ENCODE assay signal across 27 cellular contexts in genomic region chr19:45820413-45821102, GRCh38. TPM values are rescaled to one million over a fixed set of nuclear protein-coding genes. Genes with fewer than 3 reads are reported as not detected.
DNase-seq lines count a peak whose midpoint lies in the region; ATAC-seq, FAIRE-seq and TF ChIP-seq lines count a peak whose summit lies in the region.
"Had no signal": no experiment of that assay in that cellular context is flagged by ENCODE, and none has a peak within 500 bp of the region (broad histone marks: within the 10 kb centered on the region; RNA-seq: fewer than 3 reads in every experiment).

No MANE protein-coding gene starts in this region.

- no peak for TF ChIP-seq CTCF in 22Rv1 (IDR thresholded peaks at IDR 0.05)
- TF ChIP-seq CTCF in GM12878 (IDR thresholded peaks at IDR 0.05 in 2 of 3, conservative IDR thresholded peaks at IDR 0.05 in 1 of 3; ENCODE audit: control insufficient read depth in 2 of 3, extremely low read depth in 1 of 3, insufficient read depth in 1 of 3, low read depth in 3 of 3, low read length in 3 of 3) = no peak
- TF ChIP-seq CTCF in Peyer's patch (IDR thresholded peaks at IDR 0.05) = no peak

- TSS peak; percentile 32 for BruUV-seq in GM12878 (replicated peaks; lab: Mats Ljungman, UMichigan)

- 68% methylated on average over 18 of the region's 20 CpGs for WGBS in GM12878 (ENCODE audit: insufficient coverage, insufficient replicate concordance, low lambda C conversion rate, missing lambda C conversion rate)

- H3K4me1 ChIP-seq in GM12878 (ENCODE audit: control insufficient read depth, insufficient read depth, low read length) = no peaks in the 10 kb centered on the region
- peaks cover 0 to 6% (median 0%) of the 10 kb centered on the region in 4 donors for H3K4me1 ChIP-seq in Peyer's patch
- H3K4me1 ChIP-seq: parathyroid adenoma had no signal

- POLR2A ChIA-PET in GM12878 (lab: Charles Lee) = no interaction called here

- H3K27ac ChIP-seq in 22Rv1 = peak overlapping the region; percentile 40; the same call in 1 of the 2 replicates
- no peak overlapping the region for H3K27ac ChIP-seq in GM12878 (ENCODE audit: control insufficient read depth, insufficient read depth)
- no peak overlapping the region for H3K27ac ChIP-seq in Peyer's patch
- H3K27ac ChIP-seq: parathyroid adenoma, tibial artery had no signal

- TF ChIP-seq POLR2A in GM12878 (IDR thresholded peaks at IDR 0.05; ENCODE audit: low read depth, low read length) (peak; percentile 42; the same call in 1 of the 2 replicates), Peyer's patch (IDR thresholded peaks at IDR 0.05) (no peak)

- FAIRE-seq in GM12878 (lab: Jason Lieb, UNC) = no peak
- FAIRE-seq: GM18507, keratinocyte, small intestine had no signal

- SMC1A ChIA-PET in GM12878 (lab: Charles Lee; ENCODE audit: uncharacterized antibody, unreplicated experiment) = no interaction called here

- no peaks in the 10 kb centered on the region for H4K20me1 ChIP-seq in GM12878 (ENCODE audit: control insufficient read depth, insufficient read depth)

- in situ Hi-C loops in GM12878 (cut with MboI) = no loop called here

- H3K4me3 ChIP-seq in H7 (ENCODE audit: insufficient read depth, low read depth, low read length) (no peak overlapping the region), GM12878 (no peak overlapping the region), Peyer's patch (no peak overlapping the region)
- H3K4me3 ChIP-seq: tibial artery had no signal

- H3K36me3 ChIP-seq in H7 (replicated peaks; ENCODE audit: control insufficient read depth, insufficient read depth, low read length) = peaks cover 26% of the 10 kb centered on the region
- H3K36me3 ChIP-seq in GM12878 (ENCODE audit: control insufficient read depth in 2 of 2, insufficient read depth in 2 of 2, low read length in 1 of 2) = peaks cover 14 to 27% of the 10 kb centered on the region in 2 experiments
- peaks cover 0 to 57% (median 0%) of the 10 kb centered on the region in 3 donors for H3K36me3 ChIP-seq in Peyer's patch

- CTCF ChIA-PET in GM12878 (lab: Yijun Ruan, JAX) = no interaction called here

- no peak overlapping the region for H3K4me2 ChIP-seq in GM12878 (ENCODE audit: control insufficient read depth, insufficient read depth)

- no peak for TF ChIP-seq EP300 in GM12878 (IDR thresholded peaks at IDR 0.05; ENCODE audit: borderline replicate concordance in 1 of 2, control insufficient read depth in 1 of 2, low read depth in 2 of 2, low read length in 2 of 2)

- no peak for ATAC-seq in GM12878

- RAD21 ChIA-PET in GM12878 (lab: Charles Lee; ENCODE audit: unreplicated experiment) = no interaction called here

- H3K79me2 ChIP-seq in GM12878 (ENCODE audit: control insufficient read depth, insufficient read depth, low read length) = no peaks in the 10 kb centered on the region
- H3K79me2 ChIP-seq: parathyroid adenoma had no signal

- DNase-seq in H7 (peak; percentile 63), GM12878 (ENCODE audit: low read depth, low spot score) (no peak), islet precursor cell (peak; percentile 48), Peyer's patch (no peak), activated T-cell treated with anti-CD3 and anti-CD28 coated beads for 4 hours (no peak), DMS114 treated with DMSO at 0.1 percent for 48 hours (lab: John Stamatoyannopoulos, UW; ENCODE audit: unreplicated experiment) (no peak)
- DNase-seq: activated B cell treated with CpG ODN at 0.5 μM for 24 hours; activated CD4-positive, alpha-beta T cell treated with anti-CD3 and anti-CD28 coated beads, Interleukin-2, amount 50 U/mL, for 48 hours; DMS79 treated with DMSO at 0.1 percent for 48 hours; effector CD4-positive, alpha-beta T cell; GF-D8; HFFc6; naive B cell; NCI-H1092 treated with DMSO at 0.1 percent for 48 hours; NCI-H187; NCI-H524 treated with DMSO at 0.1 percent for 48 hours; SIG-M5; small intestine; tibial artery had no signal

- no peak overlapping the region for H3K9ac ChIP-seq in GM12878 (ENCODE audit: control insufficient read depth, insufficient read depth, low read length)
- H3K9ac ChIP-seq: parathyroid adenoma had no signal

- H3K9me3 ChIP-seq in GM12878 (replicated peaks; ENCODE audit: control insufficient read depth, insufficient read depth, low read length) (no peaks in the 10 kb centered on the region), Peyer's patch (no peaks in the 10 kb centered on the region)
- H3K9me3 ChIP-seq: tibial artery had no signal

- no peak for TF ChIP-seq RAD21 in GM12878 (IDR thresholded peaks at IDR 0.05; ENCODE audit: insufficient read depth, low read depth, low read length)

- no peaks in the 10 kb centered on the region for H3K27me3 ChIP-seq in H7 (ENCODE audit: control insufficient read depth, insufficient read depth, low read length)
- no peaks in the 10 kb centered on the region for H3K27me3 ChIP-seq in GM12878 (replicated peaks in 1 of 2; ENCODE audit: control insufficient read depth in 2 of 2, insufficient read depth in 2 of 2, low read length in 1 of 2)
- no peaks in the 10 kb centered on the region for H3K27me3 ChIP-seq in Peyer's patch

- intact Hi-C loops in GM12878 (cut with micrococcal nuclease; ENCODE audit: unreplicated experiment) = no loop called here

- no peak overlapping the region for H2AFZ ChIP-seq in GM12878 (ENCODE audit: control insufficient read depth, low read depth, low read length)
- H2AFZ ChIP-seq: parathyroid adenoma had no signal

RNA-seq across cellular contexts. Expression of gene RSPH6A, which starts 5.5 kb away (rescaled TPM):
- total RNA-seq in H7 (2014; rRNA removed; shearing (Covaris generic)) = 0.38 and 0.44 TPM in 2 replicates
- 2.9 and 4.0 TPM in 2 replicates for total RNA-seq in GM12878 (2013; cell fraction: nucleolus; rRNA removed)
- total RNA-seq in GM12878 (2014; rRNA removed) = 0.06 and 0.16 TPM in 2 replicates
- total RNA-seq in GM12878 (2014; rRNA removed; fragmentation: Illumina TruSeq; extraction: Trizol) = 0.14 and 0.18 TPM in 2 replicates
- 0.37 and 0.41 TPM in 2 replicates for total RNA-seq in GM12878 (2021)
- polyA plus RNA-seq in GM12878 (2011; ENCODE audit: low read depth) = not detected
- polyA plus RNA-seq in GM12878 (2011; rRNA removed) = 0.06 TPM in 1 of 2 replicates, not detected in the other
- polyA plus RNA-seq in GM12878 (2011; cell fraction: cytosol; rRNA removed) = 0.12 and 0.13 TPM in 2 replicates
- 0.43 and 0.76 TPM in 2 replicates for polyA plus RNA-seq in GM12878 (2011; cell fraction: nucleus; rRNA removed)
- polyA plus RNA-seq in GM12878 (2012) = 0.14 TPM in 1 of 2 replicates, not detected in the other
- 0.03 TPM in 1 of 2 replicates, not detected in the other for polyA plus RNA-seq in GM12878 (2014; fragmentation: Illumina TruSeq; extraction: Trizol)
- polyA plus RNA-seq in GM12878 (2014; fragmentation: Nextera tagmentation; extraction: Ambion mirVana) = not detected
- polyA plus RNA-seq in GM12878 (2014; rRNA removed) = 0.29 and 0.37 TPM in 2 replicates
- polyA plus RNA-seq in GM12878 (2016; fragmentation: Nextera tagmentation; extraction: Ambion mirVana) = under 1 TPM in 1 of 2 experiments, not detected in 1; 0.25 TPM
- 0.15 and 0.36 TPM in 2 replicates for polyA minus RNA-seq in GM12878 (2011; rRNA and poly(A)+ RNA removed)
- 0.52 TPM in 1 of 2 replicates, not detected in the other for polyA minus RNA-seq in GM12878 (2011; cell fraction: cytosol; rRNA and poly(A)+ RNA removed)
- 0.60 and 0.96 TPM in 2 replicates for polyA minus RNA-seq in GM12878 (2011; cell fraction: nucleus; rRNA and poly(A)+ RNA removed)
- 1 to 10 TPM in 1 of 4 donors, under 1 TPM in 1, not detected in 2; 0.54 to 3.3 TPM for total RNA-seq in Peyer's patch
- total RNA-seq: epithelial cell of proximal tubule had no signal
- polyA plus RNA-seq: BJ, keratinocyte, liver had no signal

RNA-seq across cellular contexts. Expression of gene DMWD, which starts 27.9 kb away (rescaled TPM):
- total RNA-seq in H7 (2014; rRNA removed; shearing (Covaris generic)) = 35.9 and 47.1 TPM in 2 replicates
- total RNA-seq in GM12878 (2013; cell fraction: nucleolus; rRNA removed) = 87.3 and 99.9 TPM in 2 replicates
- total RNA-seq in GM12878 (2014; rRNA removed) (28.7 and 31.2 TPM in 2 replicates), GM12878 (2014; rRNA removed; fragmentation: Illumina TruSeq; extraction: Trizol) (15.7 and 17.8 TPM in 2 replicates), GM12878 (2021) (51.3 and 56.0 TPM in 2 replicates), Peyer's patch (10 to 100 TPM; 20.8 to 63.8 (median 35.4) TPM)
- polyA plus RNA-seq in GM12878 (2011; ENCODE audit: low read depth) = 7.9 TPM
- polyA plus RNA-seq in GM12878 (2011; rRNA removed) (8.2 and 13.2 TPM in 2 replicates), GM12878 (2014; fragmentation: Illumina TruSeq; extraction: Trizol) (5.3 and 10.1 TPM in 2 replicates), GM12878 (2014; fragmentation: Nextera tagmentation; extraction: Ambion mirVana) (1 to 10 TPM; 3.5 to 3.8 TPM), GM12878 (2014; rRNA removed) (31.7 and 38.9 TPM in 2 replicates), GM12878 (2016; fragmentation: Nextera tagmentation; extraction: Ambion mirVana) (1 to 10 TPM; 5.2 to 7.6 TPM)
- polyA plus RNA-seq in GM12878 (2011; cell fraction: cytosol; rRNA removed) = 16.4 and 22.2 TPM in 2 replicates
- 55.0 and 67.0 TPM in 2 replicates for polyA plus RNA-seq in GM12878 (2011; cell fraction: nucleus; rRNA removed)
- 17.8 and 24.1 TPM in 2 replicates for polyA plus RNA-seq in GM12878 (2012)
- 21.9 and 39.8 TPM in 2 replicates for polyA minus RNA-seq in GM12878 (2011; rRNA and poly(A)+ RNA removed)
- 10.2 and 18.1 TPM in 2 replicates for polyA minus RNA-seq in GM12878 (2011; cell fraction: cytosol; rRNA and poly(A)+ RNA removed)
- 32.9 and 77.0 TPM in 2 replicates for polyA minus RNA-seq in GM12878 (2011; cell fraction: nucleus; rRNA and poly(A)+ RNA removed)

RNA-seq across cellular contexts. Expression of gene DMPK, which starts 38.3 kb away (rescaled TPM):
- 6.4 and 18.8 TPM in 2 replicates for total RNA-seq in H7 (2014; rRNA removed; shearing (Covaris generic))
- 24.3 and 27.6 TPM in 2 replicates for total RNA-seq in GM12878 (2013; cell fraction: nucleolus; rRNA removed)
- total RNA-seq in GM12878 (2014; rRNA removed) (5.7 and 6.6 TPM in 2 replicates), GM12878 (2014; rRNA removed; fragmentation: Illumina TruSeq; extraction: Trizol) (4.9 and 5.1 TPM in 2 replicates), GM12878 (2021) (26.7 and 33.6 TPM in 2 replicates), Peyer's patch (10 to 100 TPM; 10.5 to 63.5 (median 43.5) TPM)
- polyA plus RNA-seq in GM12878 (2011; ENCODE audit: low read depth) = 18.1 TPM
- polyA plus RNA-seq in GM12878 (2011; rRNA removed) (3.9 and 5.4 TPM in 2 replicates), GM12878 (2014; fragmentation: Illumina TruSeq; extraction: Trizol) (4.0 and 7.6 TPM in 2 replicates), GM12878 (2014; fragmentation: Nextera tagmentation; extraction: Ambion mirVana) (under 1 TPM; 0.60 to 0.84 TPM), GM12878 (2014; rRNA removed) (27.8 and 35.4 TPM in 2 replicates), GM12878 (2016; fragmentation: Nextera tagmentation; extraction: Ambion mirVana) (1 to 10 TPM; 3.2 to 3.5 TPM)
- 5.1 and 8.4 TPM in 2 replicates for polyA plus RNA-seq in GM12878 (2011; cell fraction: cytosol; rRNA removed)
- polyA plus RNA-seq in GM12878 (2011; cell fraction: nucleus; rRNA removed) = 102 and 132 TPM in 2 replicates
- 21.5 and 29.6 TPM in 2 replicates for polyA plus RNA-seq in GM12878 (2012)
- 4.6 and 15.0 TPM in 2 replicates for polyA minus RNA-seq in GM12878 (2011; rRNA and poly(A)+ RNA removed)
- 3.2 and 4.1 TPM in 2 replicates for polyA minus RNA-seq in GM12878 (2011; cell fraction: cytosol; rRNA and poly(A)+ RNA removed)
- 8.1 and 21.7 TPM in 2 replicates for polyA minus RNA-seq in GM12878 (2011; cell fraction: nucleus; rRNA and poly(A)+ RNA removed)

RNA-seq across cellular contexts. Expression of gene SYMPK, which starts 42.4 kb away (rescaled TPM):
- total RNA-seq in H7 (2014; rRNA removed; shearing (Covaris generic)) = 66.2 and 70.3 TPM in 2 replicates
- total RNA-seq in GM12878 (2013; cell fraction: nucleolus; rRNA removed) = 125 and 148 TPM in 2 replicates
- total RNA-seq in GM12878 (2014; rRNA removed) = 41.3 and 51.1 TPM in 2 replicates
- 30.3 and 33.9 TPM in 2 replicates for total RNA-seq in GM12878 (2014; rRNA removed; fragmentation: Illumina TruSeq; extraction: Trizol)
- 107 and 109 TPM in 2 replicates for total RNA-seq in GM12878 (2021)
- 39.2 TPM for polyA plus RNA-seq in GM12878 (2011; ENCODE audit: low read depth)
- 65.6 and 105 TPM in 2 replicates for polyA plus RNA-seq in GM12878 (2011; rRNA removed)
- 89.6 and 90.4 TPM in 2 replicates for polyA plus RNA-seq in GM12878 (2011; cell fraction: cytosol; rRNA removed)
- polyA plus RNA-seq in GM12878 (2011; cell fraction: nucleus; rRNA removed) = 259 and 261 TPM in 2 replicates
- 59.8 and 68.6 TPM in 2 replicates for polyA plus RNA-seq in GM12878 (2012)
- polyA plus RNA-seq in GM12878 (2014; fragmentation: Illumina TruSeq; extraction: Trizol) = 46.5 and 72.4 TPM in 2 replicates
- polyA plus RNA-seq in GM12878 (2014; fragmentation: Nextera tagmentation; extraction: Ambion mirVana) = under 1 TPM; 0.49 to 0.79 TPM
- 88.0 and 99.6 TPM in 2 replicates for polyA plus RNA-seq in GM12878 (2014; rRNA removed)
- 10 to 100 TPM; 30.4 to 30.8 TPM for polyA plus RNA-seq in GM12878 (2016; fragmentation: Nextera tagmentation; extraction: Ambion mirVana)
- 126 and 141 TPM in 2 replicates for polyA minus RNA-seq in GM12878 (2011; rRNA and poly(A)+ RNA removed)
- 41.4 and 56.8 TPM in 2 replicates for polyA minus RNA-seq in GM12878 (2011; cell fraction: cytosol; rRNA and poly(A)+ RNA removed)
- 34.8 and 61.6 TPM in 2 replicates for polyA minus RNA-seq in GM12878 (2011; cell fraction: nucleus; rRNA and poly(A)+ RNA removed)
- total RNA-seq in Peyer's patch = 100 to 1,000 TPM in 1 of 4 donors, 10 to 100 TPM in 3; 44.0 to 158 (median 90.3) TPM

RNA-seq across cellular contexts. Expression of gene FOXA3, which starts 43.6 kb away (rescaled TPM):
- total RNA-seq in H7 (2014; rRNA removed; shearing (Covaris generic)) = 13.4 and 15.1 TPM in 2 replicates
- total RNA-seq in GM12878 (2013; cell fraction: nucleolus; rRNA removed) = 0.44 TPM in 1 of 2 replicates, not detected in the other
- 0.11 TPM in 2 replicates for total RNA-seq in GM12878 (2014; rRNA removed)
- 0.09 TPM in 1 of 2 replicates, not detected in the other for total RNA-seq in GM12878 (2014; rRNA removed; fragmentation: Illumina TruSeq; extraction: Trizol)
- total RNA-seq in GM12878 (2021) = 0.31 TPM in 1 of 2 replicates, not detected in the other
- not detected for polyA plus RNA-seq in GM12878 (2011; ENCODE audit: low read depth)
- polyA plus RNA-seq in GM12878 (2011; rRNA removed) = 0.65 and 0.83 TPM in 2 replicates
- 0.60 and 1.1 TPM in 2 replicates for polyA plus RNA-seq in GM12878 (2011; cell fraction: cytosol; rRNA removed)
- polyA plus RNA-seq in GM12878 (2011; cell fraction: nucleus; rRNA removed) = 0.37 and 0.78 TPM in 2 replicates
- 0.18 TPM in 1 of 2 replicates, not detected in the other for polyA plus RNA-seq in GM12878 (2012)
- not detected in 2 replicates for polyA plus RNA-seq in GM12878 (2014; fragmentation: Illumina TruSeq; extraction: Trizol)
- polyA plus RNA-seq in GM12878 (2014; fragmentation: Nextera tagmentation; extraction: Ambion mirVana) = under 1 TPM in 1 of 2 experiments, not detected in 1; 0.04 TPM
- polyA plus RNA-seq in GM12878 (2014; rRNA removed) = 0.05 TPM in 2 replicates
- polyA plus RNA-seq in GM12878 (2016; fragmentation: Nextera tagmentation; extraction: Ambion mirVana) = not detected
- polyA minus RNA-seq in GM12878 (2011; rRNA and poly(A)+ RNA removed) = 0.51 and 0.93 TPM in 2 replicates
- polyA minus RNA-seq in GM12878 (2011; cell fraction: cytosol; rRNA and poly(A)+ RNA removed) = 0.62 TPM in 1 of 2 replicates, not detected in the other
- 0.67 TPM in 1 of 2 replicates, not detected in the other for polyA minus RNA-seq in GM12878 (2011; cell fraction: nucleus; rRNA and poly(A)+ RNA removed)
- 10 to 100 TPM in 3 of 4 donors, 1 to 10 TPM in 1; 9.1 to 17.0 (median 10.6) TPM for total RNA-seq in Peyer's patch
- total RNA-seq: activated B cell treated with CpG ODN at 0.5 μM for 24 hours, HFFc6, mesothelial cell of epicardium had no signal
- polyA plus RNA-seq: BJ, keratinocyte had no signal

Comparison
In these comparisons a context has a peak if more than half of its experiments do, and no peak if none do; other contexts are left out.
1. DNase-seq: peak in H7 (single experiment) and islet precursor cell (single experiment); none in GM12878 (single experiment), Peyer's patch (0 of 3), activated T-cell treated with anti-CD3 and anti-CD28 coated beads for 4 hours (single experiment) and DMS114 treated with DMSO at 0.1 percent for 48 hours (single experiment).